ENCODE assay signal across 6 cellular contexts in the genomic region with DNA sequence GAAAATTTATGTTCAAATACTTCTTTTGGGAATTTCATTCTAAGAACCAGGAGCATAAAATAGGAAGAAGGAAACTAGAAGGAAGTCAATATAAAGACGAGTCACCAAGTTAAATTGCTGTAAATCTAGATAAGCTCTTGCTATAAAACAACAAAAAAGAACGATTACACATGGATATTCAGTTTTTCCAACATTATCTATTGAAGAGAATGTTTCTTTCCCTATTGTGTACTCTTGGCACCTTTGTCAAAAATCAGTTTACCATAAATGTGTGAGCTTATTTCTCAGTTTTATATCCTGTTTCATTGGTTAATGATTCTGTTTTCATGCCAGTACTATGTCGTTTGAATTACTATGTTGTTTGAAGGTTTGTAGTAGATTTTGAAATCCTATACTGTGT.
"Had no signal": no experiment of that assay in that cellular context is flagged by ENCODE, and none has a peak within 500 bp of the region (broad histone marks: within the 10 kb centered on the region; RNA-seq: fewer than 3 reads in every experiment).

No MANE protein-coding gene starts in this region.

- ATAC-seq: GM23338, HepG2 had no signal

- H3K27ac ChIP-seq: HL-60 had no signal

- DNase-seq: H9, HCEC 1CT, KBM-7 had no signal

- H3K4me3 ChIP-seq: GM23338 had no signal
